Comparison of ENCODE assay signal across 19 cellular contexts in genomic region chr13:59665736-59666135, GRCh38.
"Had no signal": no experiment of that assay in that cellular context is flagged by ENCODE, and none has a peak within 500 bp of the region (broad histone marks: within the 10 kb centered on the region; RNA-seq: fewer than 3 reads in every experiment).

No MANE protein-coding gene starts in this region.

- H3K36me3 ChIP-seq: heart left ventricle, lower lobe of right lung, neural progenitor cell, upper lobe of left lung had no signal

- H3K4me2 ChIP-seq: neural progenitor cell had no signal

- ATAC-seq: activated CD4-positive, CD25-positive, alpha-beta regulatory T cell treated with anti-CD3 and anti-CD28 coated beads, Interleukin-2, amount 50 U/mL, for 24 hours; activated naive CD8-positive, alpha-beta T cell treated with anti-CD3 and anti-CD28 coated beads, Interleukin-2, amount 50 U/mL, for 24 hours; lower lobe of right lung; stimulated activated naive CD8-positive, alpha-beta T cell treated with anti-CD3 and anti-CD28 coated beads, Interleukin-15, Interleukin-2, amounts not matched to agents 100 U/mL and 50 U/mL, for 24 hours; T-cell had no signal

- H3K27me3 ChIP-seq: body of pancreas, heart left ventricle, neural progenitor cell, upper lobe of left lung had no signal

- H3K4me3 ChIP-seq: body of pancreas, heart left ventricle, lower lobe of right lung, neural progenitor cell, upper lobe of left lung had no signal

- H2AFZ ChIP-seq: neural progenitor cell had no signal

- H3K27ac ChIP-seq: lower lobe of right lung, neural progenitor cell, upper lobe of left lung, VCaP had no signal

- H3K9me3 ChIP-seq: body of pancreas, heart left ventricle, lower lobe of right lung, upper lobe of left lung had no signal

- H3K9ac ChIP-seq: neural progenitor cell had no signal

- DNase-seq: activated CD4-positive, alpha-beta memory T cell treated with anti-CD3 and anti-CD28 coated beads, Interleukin-2, amount 10 ng/mL, durations not matched to agents 7 days and 5 days; activated CD4-positive, alpha-beta T cell treated with anti-CD3 and anti-CD28 coated beads, Interleukin-2, amount 10 ng/mL, durations not matched to agents 24 days and 14 days; activated effector memory CD4-positive, alpha-beta T cell treated with anti-CD3 and anti-CD28 coated beads, Interleukin-2, amount 50 U/mL, for 16 hours; activated naive CD4-positive, alpha-beta T cell treated with anti-CD3 and anti-CD28 coated beads, Interleukin-2, amount 50 U/mL, for 16 hours; activated naive CD8-positive, alpha-beta T cell treated with anti-CD3 and anti-CD28 coated beads, Interleukin-2, amount 50 U/mL, for 24 hours; body of pancreas; caudate nucleus; effector CD8-positive, alpha-beta T cell; heart left ventricle; lower lobe of right lung; naive thymus-derived CD4-positive, alpha-beta T cell; retina; stimulated activated CD4-positive, alpha-beta T cell treated with anti-CD3 and anti-CD28 coated beads, Interleukin-4, amount 100 ng/mL, for 24 hours; stimulated activated naive CD8-positive, alpha-beta T cell treated with anti-CD3 and anti-CD28 coated beads, Interleukin-15, Interleukin-2, amounts not matched to agents 100 U/mL and 50 U/mL, for 24 hours; T-cell; upper lobe of left lung had no signal
